ENCODE assay signal across 12 cellular contexts in the genomic region with DNA sequence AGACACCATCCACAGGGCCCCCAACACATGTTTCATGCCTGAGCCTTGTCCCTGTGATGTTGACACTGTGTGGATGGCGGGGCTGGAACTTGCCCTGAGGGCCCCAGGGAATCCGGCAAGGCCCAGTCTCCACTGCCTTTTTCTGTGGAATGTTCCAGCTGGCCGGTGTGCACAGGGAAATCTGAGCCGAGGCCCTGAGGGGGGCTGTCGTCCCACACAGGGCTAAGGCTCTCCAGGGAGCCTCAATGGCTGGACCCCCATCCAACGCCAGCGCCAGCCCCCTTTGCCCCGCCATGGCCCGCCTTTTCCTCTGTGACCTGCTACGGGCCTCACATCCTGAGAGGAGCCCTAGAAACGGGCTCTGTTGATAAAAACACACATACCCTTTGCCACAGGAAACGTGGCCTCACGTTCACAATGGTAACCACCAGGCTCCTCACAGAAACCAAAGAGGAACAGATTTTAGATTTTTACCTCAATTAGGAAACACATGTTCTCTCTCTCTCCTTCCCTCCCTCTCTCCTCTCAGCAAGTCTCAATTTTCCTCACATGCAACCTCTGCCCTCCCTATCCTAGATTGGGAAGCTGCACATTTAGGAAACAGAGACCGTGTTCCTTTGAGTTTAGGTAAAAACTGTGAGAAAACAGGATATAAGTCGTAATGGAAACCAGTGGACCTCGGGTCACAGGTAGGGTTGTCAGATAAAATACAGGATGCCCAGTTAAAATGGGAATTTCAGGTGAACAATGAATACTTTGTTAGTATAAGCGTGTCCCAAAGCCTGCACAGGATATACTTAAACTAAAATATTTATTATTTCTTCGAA. TPM values are rescaled to one million over a fixed set of nuclear protein-coding genes. Genes with fewer than 3 reads are reported as not detected.
DNase-seq lines count a peak whose midpoint lies in the region; ATAC-seq and TF ChIP-seq lines count a peak whose summit lies in the region.
"Had no signal": no experiment of that assay in that cellular context is flagged by ENCODE, and none has a peak within 500 bp of the region (broad histone marks: within the 10 kb centered on the region; RNA-seq: fewer than 3 reads in every experiment).

No MANE protein-coding gene starts in this region.

- no peaks in the 10 kb centered on the region for H3K9me3 ChIP-seq in aorta (ENCODE audit: control insufficient read depth, low read length)
- H3K9me3 ChIP-seq: body of pancreas, uterus had no signal

- peaks cover 71 to 81% of the 10 kb centered on the region in 2 donors for H3K4me1 Mint-ChIP-seq in natural killer cell

- peak overlapping the region; percentile 92 to 95 for H3K27ac Mint-ChIP-seq in natural killer cell

- peaks cover 0 to 3% of the 10 kb centered on the region in 2 donors for H3K4me1 ChIP-seq in aorta (ENCODE audit: control insufficient read depth in 1 of 2, insufficient read depth in 2 of 2, low read length in 2 of 2)
- H3K4me1 ChIP-seq: body of pancreas, uterus had no signal

- ATAC-seq in Right ventricle myocardium inferior: no peak
- peak; percentile 89 to 95 (median 89) for ATAC-seq in natural killer cell
- peak; percentile 35 for ATAC-seq in aorta (ENCODE audit: low FRiP score)
- ATAC-seq in HG03095 (IDR thresholded peaks at IDR 0.05; ENCODE audit: unreplicated experiment): no peak
- ATAC-seq: body of pancreas had no signal

- H3K9me3 Mint-ChIP-seq in natural killer cell: no peaks in the 10 kb centered on the region

- no peak for TF ChIP-seq CTCF in natural killer cell (IDR thresholded peaks at IDR 0.05)

- peaks cover 6 to 8% of the 10 kb centered on the region in 2 donors for H3K27me3 Mint-ChIP-seq in natural killer cell (ENCODE audit: low read depth in 2 of 2)

- WGBS in aorta, 2 donors: 30 to 39% methylated on average over 18 of the region's 18 CpGs

- no peaks in the 10 kb centered on the region for H3K27me3 ChIP-seq in aorta (ENCODE audit: control insufficient read depth in 1 of 2, insufficient read depth in 2 of 2, low read length in 1 of 2)
- H3K27me3 ChIP-seq: body of pancreas, uterus had no signal

- no peaks in the 10 kb centered on the region for H3K36me3 Mint-ChIP-seq in natural killer cell

- intact Hi-C loops in Right ventricle myocardium inferior (cut with DNase I): loop anchor here (5.0 to 10.0 kb wide), 2 partner anchors 57 to 65 kb away; no protein-coding TSS in a partner anchor
- intact Hi-C loops in cardiac septum (cut with DNase I): no loop called here
- intact Hi-C loops in natural killer cell (cut with micrococcal nuclease): loop anchor here (1.0 to 2.0 kb wide), 3 partner anchors 9 to 35 kb away; no protein-coding TSS in a partner anchor
- intact Hi-C loops in aorta (cut with DNase I): loop anchor here in 1 of 2 donors (10.0 kb wide), 1 partner anchor 265 kb away; no protein-coding TSS in a partner anchor

- peak overlapping the region; percentile 82 for H3K4me3 Mint-ChIP-seq in natural killer cell

- peak; percentile 66 for DNase-seq in Right ventricle myocardium inferior (ENCODE audit: missing footprints)
- DNase-seq in cardiac septum (ENCODE audit: low spot score): no peak
- DNase-seq in activated gamma-delta T cell (lab: John Stamatoyannopoulos, UW): peak; percentile 46
- DNase-seq in natural killer cell: peak; percentile 67
- no peak for DNase-seq in aorta
- DNase-seq in NCI-H2227 (lab: John Stamatoyannopoulos, UW; ENCODE audit: unreplicated experiment): no peak
- no peak for DNase-seq in NCI-H1436 (lab: John Stamatoyannopoulos, UW)
- DNase-seq: kidney glomerular epithelial cell, NCI-H187 treated with DMSO at 0.1 percent for 48 hours had no signal

- H3K4me3 ChIP-seq in aorta (ENCODE audit: low read length in 2 of 2): no peak overlapping the region
- H3K4me3 ChIP-seq: body of pancreas, uterus had no signal

- no peaks in the 10 kb centered on the region for H3K36me3 ChIP-seq in aorta (ENCODE audit: control insufficient read depth in 1 of 2, insufficient read depth in 2 of 2, low read length in 1 of 2)
- H3K36me3 ChIP-seq: uterus had no signal

- H3K27ac ChIP-seq in aorta (ENCODE audit: low read depth in 1 of 2, low read length in 2 of 2): no peak overlapping the region
- H3K27ac ChIP-seq: body of pancreas had no signal

RNA-seq across cellular contexts. Expression of gene ZNF831, which starts 13.7 kb away (rescaled TPM):
- total RNA-seq in Right ventricle myocardium inferior (0.11 TPM), cardiac septum (0.05 TPM), natural killer cell (10 to 100 TPM; 24.8 to 42.0 (median 40.2) TPM), aorta (under 1 TPM; 0.57 to 0.68 TPM)
- under 1 TPM in 1 of 2 donors, not detected in 1; 0.03 TPM for polyA plus RNA-seq in aorta

Comparison
In these comparisons a context has a peak if more than half of its experiments do, and no peak if none do; other contexts are left out.
1. DNase-seq: peak in Right ventricle myocardium inferior (single experiment), activated gamma-delta T cell (single experiment) and natural killer cell (single experiment); none in cardiac septum (single experiment), aorta (0 of 2), NCI-H2227 (single experiment) and NCI-H1436 (single experiment).
2. ATAC-seq: peak in natural killer cell (3 of 3) and aorta (single experiment); none in Right ventricle myocardium inferior (single experiment) and HG03095 (single experiment).
3. RNA of gene ZNF831, which starts 13.7 kb away (total RNA-seq): 24.8 to 42.0 TPM in natural killer cell; 0.57 to 0.68 TPM in aorta, 0.11 TPM in Right ventricle myocardium inferior (single experiment) and 0.05 TPM in cardiac septum (single experiment); every median in the first group is over 10 times any median in the second.